2 cellular contexts compared by ENCODE assay signal in genomic region chr2:24083567-24084385, GRCh38.
TF ChIP-seq lines count a peak whose summit lies in the region.

No MANE protein-coding gene starts in this region.

TF ChIP-seq in A549, 52 proteins besides CTCF, POLR2A, EP300 and RAD21 (continued from another document):
- TF ChIP-seq RARB (CRISPR knock-in tag; IDR thresholded peaks at IDR 0.05) (0 out of 2 replicates have a peak, but pooled peaks have one; percentile 65), ZC3H11A (IDR thresholded peaks at IDR 0.05) (no peak), RFX5 (IDR thresholded peaks at IDR 0.05) (no peak), CHD4 (IDR thresholded peaks at IDR 0.05; ENCODE audit: borderline replicate concordance) (no peak), USF2 (IDR thresholded peaks at IDR 0.05) (no peak), MYC (IDR thresholded peaks at IDR 0.05; ENCODE audit: borderline replicate concordance, low read length) (peak; percentile 7; the same call in 1 of the 2 replicates), SMC3 (IDR thresholded peaks at IDR 0.05) (no peak), POLR2AphosphoS2 (conservative IDR thresholded peaks at IDR 0.05; ENCODE audit: low read length) (no peak), MAZ (IDR thresholded peaks at IDR 0.05; ENCODE audit: borderline replicate concordance, low read depth, low read length) (0 out of 2 replicates have a peak, but pooled peaks have one; percentile 5), PHF8 (IDR thresholded peaks at IDR 0.05; ENCODE audit: borderline replicate concordance, low read depth) (0 out of 2 replicates have a peak, but pooled peaks have one; percentile 38), GATA3 (IDR thresholded peaks at IDR 0.05; ENCODE audit: borderline replicate concordance) (no peak), ESRRA (IDR thresholded peaks at IDR 0.05; ENCODE audit: borderline replicate concordance, low read length) (peak; percentile 30; the same call in 1 of the 2 replicates), FOXS1 (CRISPR knock-in tag; IDR thresholded peaks at IDR 0.05) (no peak), MAFK (IDR thresholded peaks at IDR 0.05; ENCODE audit: partially characterized antibody) (no peak), HOXB5 (CRISPR knock-in tag; IDR thresholded peaks at IDR 0.05) (peak; percentile 43; the same call in 1 of the 2 replicates), ATOH8 (CRISPR knock-in tag; IDR thresholded peaks at IDR 0.05; ENCODE audit: low read depth) (no peak), KDM1A (IDR thresholded peaks at IDR 0.05; ENCODE audit: low read depth) (no peak), HES2 (IDR thresholded peaks at IDR 0.05) (no peak), CEBPB (IDR thresholded peaks at IDR 0.05) (peak in 1 of 2 experiments; percentile 29; a peak in 1 of 4 replicates), ZFP36 (IDR thresholded peaks at IDR 0.05; ENCODE audit: borderline replicate concordance, partially characterized antibody) (no peak), KDM5A (IDR thresholded peaks at IDR 0.05) (no peak), HDAC2 (IDR thresholded peaks at IDR 0.05) (no peak), HOXA7 (CRISPR knock-in tag; IDR thresholded peaks at IDR 0.05) (no peak; the same call in 1 of the 2 replicates), CBX8 (IDR thresholded peaks at IDR 0.05) (no peak), CBX2 (IDR thresholded peaks at IDR 0.05; ENCODE audit: borderline replicate concordance, low read depth) (no peak)
- TF ChIP-seq, protein P1, sequence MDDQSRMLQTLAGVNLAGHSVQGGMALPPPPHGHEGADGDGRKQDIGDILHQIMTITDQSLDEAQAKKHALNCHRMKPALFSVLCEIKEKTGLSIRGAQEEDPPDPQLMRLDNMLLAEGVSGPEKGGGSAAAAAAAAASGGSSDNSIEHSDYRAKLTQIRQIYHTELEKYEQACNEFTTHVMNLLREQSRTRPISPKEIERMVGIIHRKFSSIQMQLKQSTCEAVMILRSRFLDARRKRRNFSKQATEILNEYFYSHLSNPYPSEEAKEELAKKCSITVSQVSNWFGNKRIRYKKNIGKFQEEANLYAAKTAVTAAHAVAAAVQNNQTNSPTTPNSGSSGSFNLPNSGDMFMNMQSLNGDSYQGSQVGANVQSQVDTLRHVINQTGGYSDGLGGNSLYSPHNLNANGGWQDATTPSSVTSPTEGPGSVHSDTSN (IDR thresholded peaks at IDR 0.05) = peak; percentile 52; the same call in 1 of the 2 replicates
- TF ChIP-seq, protein P2, sequence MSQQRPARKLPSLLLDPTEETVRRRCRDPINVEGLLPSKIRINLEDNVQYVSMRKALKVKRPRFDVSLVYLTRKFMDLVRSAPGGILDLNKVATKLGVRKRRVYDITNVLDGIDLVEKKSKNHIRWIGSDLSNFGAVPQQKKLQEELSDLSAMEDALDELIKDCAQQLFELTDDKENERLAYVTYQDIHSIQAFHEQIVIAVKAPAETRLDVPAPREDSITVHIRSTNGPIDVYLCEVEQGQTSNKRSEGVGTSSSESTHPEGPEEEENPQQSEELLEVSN (IDR thresholded peaks at IDR 0.05; ENCODE audit: borderline replicate concordance, low read depth) = peak; percentile 18; the same call in 1 of the 2 replicates
- TF ChIP-seq, protein P3, sequence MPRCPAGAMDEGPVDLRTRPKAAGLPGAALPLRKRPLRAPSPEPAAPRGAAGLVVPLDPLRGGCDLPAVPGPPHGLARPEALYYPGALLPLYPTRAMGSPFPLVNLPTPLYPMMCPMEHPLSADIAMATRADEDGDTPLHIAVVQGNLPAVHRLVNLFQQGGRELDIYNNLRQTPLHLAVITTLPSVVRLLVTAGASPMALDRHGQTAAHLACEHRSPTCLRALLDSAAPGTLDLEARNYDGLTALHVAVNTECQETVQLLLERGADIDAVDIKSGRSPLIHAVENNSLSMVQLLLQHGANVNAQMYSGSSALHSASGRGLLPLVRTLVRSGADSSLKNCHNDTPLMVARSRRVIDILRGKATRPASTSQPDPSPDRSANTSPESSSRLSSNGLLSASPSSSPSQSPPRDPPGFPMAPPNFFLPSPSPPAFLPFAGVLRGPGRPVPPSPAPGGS (IDR thresholded peaks at IDR 0.05) = no peak; the same call in 1 of the 3 replicates
- TF ChIP-seq, protein P4, sequence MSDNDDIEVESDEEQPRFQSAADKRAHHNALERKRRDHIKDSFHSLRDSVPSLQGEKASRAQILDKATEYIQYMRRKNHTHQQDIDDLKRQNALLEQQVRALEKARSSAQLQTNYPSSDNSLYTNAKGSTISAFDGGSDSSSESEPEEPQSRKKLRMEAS (IDR thresholded peaks at IDR 0.05) = peak; percentile 80

TF ChIP-seq in HEK293, 187 proteins besides CTCF, POLR2A, EP300 and RAD21 (continued from another document):
- TF ChIP-seq PRDM10 (tag by site-specific recombination; IDR thresholded peaks at IDR 0.05) = peak; percentile 32; the same call in 1 of the 2 replicates
- no peak for TF ChIP-seq ZNF24 (tag by site-specific recombination; IDR thresholded peaks at IDR 0.05)
- TF ChIP-seq BCL11B (tag by site-specific recombination; IDR thresholded peaks at IDR 0.05; ENCODE audit: low read depth) = 0 out of 2 replicates have a peak, but pooled peaks have one; percentile 39
- TF ChIP-seq ZNF114 (tag by site-specific recombination; IDR thresholded peaks at IDR 0.05) = no peak
- peak; percentile 97 for TF ChIP-seq ZXDB (tag by site-specific recombination; IDR thresholded peaks at IDR 0.05)
- 0 out of 2 replicates have a peak, but pooled peaks have one; percentile 57 for TF ChIP-seq ZNF777 (tag by site-specific recombination; IDR thresholded peaks at IDR 0.05; ENCODE audit: borderline replicate concordance)
- TF ChIP-seq ZNF621 (tag by site-specific recombination; IDR thresholded peaks at IDR 0.05) = peak; percentile 98
- peak; percentile 7; the same call in 1 of the 2 replicates for TF ChIP-seq ZNF398 (tag by site-specific recombination; IDR thresholded peaks at IDR 0.05)
- TF ChIP-seq ZNF529 (tag by site-specific recombination; IDR thresholded peaks at IDR 0.05; ENCODE audit: insufficient replicate concordance) = no peak
- no peak for TF ChIP-seq ZNF645 (tag by site-specific recombination; IDR thresholded peaks at IDR 0.05)
- TF ChIP-seq ZNF335 (tag by site-specific recombination; conservative IDR thresholded peaks at IDR 0.05) = peak; percentile 92
- TF ChIP-seq, protein P5, sequence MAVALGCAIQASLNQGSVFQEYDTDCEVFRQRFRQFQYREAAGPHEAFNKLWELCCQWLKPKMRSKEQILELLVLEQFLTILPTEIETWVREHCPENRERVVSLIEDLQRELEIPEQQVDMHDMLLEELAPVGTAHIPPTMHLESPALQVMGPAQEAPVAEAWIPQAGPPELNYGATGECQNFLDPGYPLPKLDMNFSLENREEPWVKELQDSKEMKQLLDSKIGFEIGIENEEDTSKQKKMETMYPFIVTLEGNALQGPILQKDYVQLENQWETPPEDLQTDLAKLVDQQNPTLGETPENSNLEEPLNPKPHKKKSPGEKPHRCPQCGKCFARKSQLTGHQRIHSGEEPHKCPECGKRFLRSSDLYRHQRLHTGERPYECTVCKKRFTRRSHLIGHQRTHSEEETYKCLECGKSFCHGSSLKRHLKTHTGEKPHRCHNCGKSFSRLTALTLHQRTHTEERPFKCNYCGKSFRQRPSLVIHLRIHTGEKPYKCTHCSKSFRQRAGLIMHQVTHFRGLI (tag by site-specific recombination; IDR thresholded peaks at IDR 0.05) = 0 out of 2 replicates have a peak, but pooled peaks have one; percentile 23
- TF ChIP-seq ZBTB8A (tag by site-specific recombination; IDR thresholded peaks at IDR 0.05) = peak; percentile 97
- TF ChIP-seq KLF1 (tag by site-specific recombination; IDR thresholded peaks at IDR 0.05) = peak; percentile 35; the same call in 1 of the 2 replicates
- TF ChIP-seq SP2 (tag by site-specific recombination; IDR thresholded peaks at IDR 0.05) = peak; percentile 67
- TF ChIP-seq SP3 (tag by site-specific recombination; IDR thresholded peaks at IDR 0.05) = peak; percentile 36
